In the genomic region with DNA sequence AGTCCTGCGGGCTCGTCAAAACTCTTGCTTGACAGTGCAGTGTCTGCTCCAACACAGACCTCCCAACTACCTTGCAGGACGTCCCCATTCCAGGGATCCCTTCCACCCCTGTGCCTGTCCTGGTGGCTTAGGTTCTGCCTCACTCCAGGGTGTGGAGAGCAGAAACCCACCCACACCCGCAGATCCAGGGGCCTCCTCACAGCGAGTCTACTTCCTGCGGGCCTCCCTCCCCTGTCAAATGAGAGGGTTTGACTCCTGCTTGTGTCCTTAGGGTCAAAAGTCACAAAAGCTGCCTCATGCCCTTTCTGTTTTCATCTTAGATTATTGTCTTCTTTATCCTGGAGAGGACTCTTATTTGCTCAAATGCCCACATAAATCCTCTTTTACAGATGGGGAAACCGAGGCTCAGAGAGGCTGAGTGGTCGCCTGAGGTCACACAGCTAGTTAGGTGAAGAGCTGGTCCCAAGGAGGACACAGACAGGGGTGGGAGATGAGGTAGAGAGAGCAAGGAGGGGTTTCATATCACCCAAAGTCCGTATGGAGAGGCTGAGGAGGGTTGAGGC, we compare ENCODE assay signal across 17 cellular contexts.
A peak's percentile ranks its signal among the peaks of the same experiment; 100 is the strongest.
DNase-seq lines count a peak whose midpoint lies in the region; ATAC-seq and TF ChIP-seq lines count a peak whose summit lies in the region.
"Had no signal": no experiment of that assay in that cellular context is flagged by ENCODE, and none has a peak within 500 bp of the region (broad histone marks: within the 10 kb centered on the region; RNA-seq: fewer than 3 reads in every experiment).

No MANE protein-coding gene starts in this region.

- no peaks in the 10 kb centered on the region for H3K79me2 ChIP-seq in parathyroid adenoma

- POLR2A ChIA-PET in HEK293T (lab: Yijun Ruan, JAX) = no interaction called here

- H3K9ac ChIP-seq in parathyroid adenoma = no peak overlapping the region

- WGBS in esophagus muscularis mucosa = 61% methylated on average over 9 of the region's 9 CpGs

- intact Hi-C loops in left ventricle myocardium inferior (cut with micrococcal nuclease) = no loop called here
- intact Hi-C loops in left ventricle myocardium superior (cut with micrococcal nuclease) = no loop called here
- intact Hi-C loops in esophagus muscularis mucosa (cut with DNase I) = no loop called here

- H3K4me3 ChIP-seq in left ventricle myocardium inferior = no peak overlapping the region
- H3K4me3 ChIP-seq in esophagus muscularis mucosa = no peak overlapping the region
- H3K4me3 ChIP-seq in parathyroid adenoma (ENCODE audit: low read depth, low read length) = no peak overlapping the region
- H3K4me3 ChIP-seq: ascending aorta, gastrocnemius medialis, skin epidermis had no signal

- TF ChIP-seq POLR2A in esophagus muscularis mucosa (IDR thresholded peaks at IDR 0.05; ENCODE audit: low read depth) = no peak

- ATAC-seq in left ventricle myocardium superior = no peak
- ATAC-seq: gastrocnemius medialis; stimulated activated naive B cell treated with anti-CD40 and anti-IgM and Interleukin-4, amounts not matched to agents 10 μg/mL and 1 μg/mL and 100 μg/mL, for 72 hours had no signal

- no peak for TF ChIP-seq EP300 in esophagus muscularis mucosa (IDR thresholded peaks at IDR 0.05)

- peak overlapping the region; percentile 78 for H2AFZ ChIP-seq in parathyroid adenoma

- DNase-seq in left ventricle myocardium inferior = peak; percentile 4
- DNase-seq in left ventricle myocardium superior = no peak
- peak; percentile 70 for DNase-seq in esophagus muscularis mucosa (ENCODE audit: extremely low spot score)
- no peak for DNase-seq in HEK293T (ENCODE audit: extremely low spot score)
- DNase-seq in NCI-H1417 treated with DMSO at 0.1 percent for 48 hours (lab: John Stamatoyannopoulos, UW) = no peak
- DNase-seq in NCI-H446 treated with DMSO at 0.1 percent for 48 hours (lab: John Stamatoyannopoulos, UW) = no peak
- DNase-seq: DMS53; Karpas-422; NCI-H1436 treated with DMSO at 0.1 percent for 48 hours; NCI-H2227 treated with DMSO at 0.1 percent for 48 hours; NK-92 treated with Interleukin-12 subunit alpha and Interleukin-12 subunit beta, amount 100 ng/mL, for 24 hours; nucleus accumbens had no signal

- H3K4me2 ChIP-seq in parathyroid adenoma (ENCODE audit: low read length) = no peak overlapping the region

- H3K27ac ChIP-seq in left ventricle myocardium inferior (replicated peaks) (peak overlapping the region; percentile 96), esophagus muscularis mucosa (replicated peaks in 1 of 4) (peak overlapping the region in 3 of 4 donors; percentile 37 to 86 (median 86)), parathyroid adenoma (peak overlapping the region; percentile 95)
- H3K27ac ChIP-seq: gastrocnemius medialis had no signal

- TF ChIP-seq CTCF in left ventricle myocardium inferior (IDR thresholded peaks at IDR 0.05; ENCODE audit: borderline replicate concordance) = no peak
- TF ChIP-seq CTCF in esophagus muscularis mucosa (IDR thresholded peaks at IDR 0.05) = no peak
- no peak for TF ChIP-seq CTCF in parathyroid adenoma (IDR thresholded peaks at IDR 0.05)

- H3K27me3 ChIP-seq in left ventricle myocardium inferior (ENCODE audit: low read depth) (no peaks in the 10 kb centered on the region), esophagus muscularis mucosa (no peaks in the 10 kb centered on the region), parathyroid adenoma (ENCODE audit: control insufficient read depth, insufficient read depth, low read length) (no peaks in the 10 kb centered on the region)
- H3K27me3 ChIP-seq: ascending aorta, gastrocnemius medialis had no signal

- H3K4me1 ChIP-seq in left ventricle myocardium inferior = peaks cover 53% of the 10 kb centered on the region
- H3K4me1 ChIP-seq in esophagus muscularis mucosa = peaks cover 41 to 52% (median 45%) of the 10 kb centered on the region in 4 donors
- peaks cover 35% of the 10 kb centered on the region for H3K4me1 ChIP-seq in parathyroid adenoma

- H3K9me3 ChIP-seq in left ventricle myocardium inferior (replicated peaks) (no peaks in the 10 kb centered on the region), esophagus muscularis mucosa (no peaks in the 10 kb centered on the region), parathyroid adenoma (ENCODE audit: control insufficient read depth, low read length) (no peaks in the 10 kb centered on the region)
- H3K9me3 ChIP-seq: ascending aorta, gastrocnemius medialis had no signal

- no peaks in the 10 kb centered on the region for H3K36me3 ChIP-seq in left ventricle myocardium inferior
- H3K36me3 ChIP-seq in esophagus muscularis mucosa = no peaks in the 10 kb centered on the region
- no peaks in the 10 kb centered on the region for H3K36me3 ChIP-seq in parathyroid adenoma (ENCODE audit: control insufficient read depth, insufficient read depth, low read length)
- H3K36me3 ChIP-seq: ascending aorta, gastrocnemius medialis had no signal

- CTCF ChIA-PET in HEK293T (lab: Yijun Ruan, JAX) = no interaction called here

TF ChIP-seq in HEK293T, 16 proteins besides CTCF, POLR2A, EP300 and RAD21:
- TF ChIP-seq NFRKB (IDR thresholded peaks at IDR 0.05) (no peak), FOXA1 (IDR thresholded peaks at IDR 0.05) (no peak), SP1 (IDR thresholded peaks at IDR 0.05) (no peak)

Comparison
In these comparisons a context has a peak if more than half of its experiments do, and no peak if none do; other contexts are left out.
1. DNase-seq: peak in left ventricle myocardium inferior (single experiment) and esophagus muscularis mucosa (single experiment); none in left ventricle myocardium superior (single experiment), HEK293T (single experiment), NCI-H1417 treated with DMSO at 0.1 percent for 48 hours (single experiment) and NCI-H446 treated with DMSO at 0.1 percent for 48 hours (single experiment).
2. Peak in every context shown above with its lines, with median percentiles within 50 percentile points of each other: H3K27ac ChIP-seq.